ENCODE assay signal across 22 cellular contexts in genomic region chr12:58818546-58818945, GRCh38.
"Had no signal": no experiment of that assay in that cellular context is flagged by ENCODE, and none has a peak within 500 bp of the region (broad histone marks: within the 10 kb centered on the region; RNA-seq: fewer than 3 reads in every experiment).

No MANE protein-coding gene starts in this region.

- H3K4me1 ChIP-seq: ascending aorta, prostate gland, tibial nerve had no signal

- DNase-seq: activated CD4-positive, alpha-beta T cell treated with anti-CD3 and anti-CD28 coated beads, Interleukin-2, amount 50 U/mL, for 1 hour; activated CD4-positive, CD25-positive, alpha-beta regulatory T cell treated with anti-CD3 and anti-CD28 coated beads, Interleukin-2, amount 50 U/mL, for 72 hours; activated CD8-positive, alpha-beta memory T cell treated with anti-CD3 and anti-CD28 coated beads, Interleukin-2, amount 50 U/mL, for 4 hours; activated effector memory CD4-positive, alpha-beta T cell treated with Interleukin-2 at 50 U/mL for 16 hours; activated naive CD4-positive, alpha-beta T cell treated with anti-CD3 and anti-CD28 coated beads, Interleukin-2, amount 10 ng/mL, durations not matched to agents 7 days and 5 days; activated T-cell treated with anti-CD3 and anti-CD28 coated beads, Interleukin-2, amount 50 U/mL, for 48 hours; dorsolateral prefrontal cortex; heart right ventricle; immature natural killer cell; mesendoderm; naive thymus-derived CD4-positive, alpha-beta T cell; stimulated activated CD4-positive, alpha-beta T cell treated with anti-CD3 and anti-CD28 coated beads, Interleukin-2, amount 100 ng/mL, for 24 hours; stimulated activated naive CD8-positive, alpha-beta T cell treated with anti-CD3 and anti-CD28 coated beads, Interleukin-15, Interleukin-2, amounts not matched to agents 100 U/mL and 50 U/mL, for 24 hours; T-helper 2 cell had no signal

- ATAC-seq: naive thymus-derived CD4-positive, alpha-beta T cell; stimulated activated naive CD8-positive, alpha-beta T cell treated with anti-CD3 and anti-CD28 coated beads, Interleukin-15, Interleukin-2, amounts not matched to agents 100 U/mL and 50 U/mL, for 24 hours had no signal

- H3K27me3 ChIP-seq: ascending aorta, cardiac muscle cell, dorsolateral prefrontal cortex, heart right ventricle, neural progenitor cell, right atrium auricular region, tibial nerve had no signal

- H3K27ac ChIP-seq: ascending aorta, cardiac muscle cell, epithelial cell of prostate, heart right ventricle, neural progenitor cell, prostate gland, right atrium auricular region, tibial nerve, VCaP had no signal

- H2AFZ ChIP-seq: neural progenitor cell had no signal

- H3K4me3 ChIP-seq: ascending aorta, cardiac muscle cell, dorsolateral prefrontal cortex, heart right ventricle, neural progenitor cell, prostate gland, right atrium auricular region, tibial nerve had no signal

- H3K9ac ChIP-seq: neural progenitor cell had no signal

- H3K9me3 ChIP-seq: ascending aorta, heart right ventricle, prostate gland, right atrium auricular region, tibial nerve had no signal

- H3K36me3 ChIP-seq: ascending aorta, cardiac muscle cell, heart right ventricle, neural progenitor cell, prostate gland, right atrium auricular region, tibial nerve had no signal

- H3K4me2 ChIP-seq: neural progenitor cell had no signal
